Comparison of ENCODE assay signal across 1 cellular context in the genomic region with DNA sequence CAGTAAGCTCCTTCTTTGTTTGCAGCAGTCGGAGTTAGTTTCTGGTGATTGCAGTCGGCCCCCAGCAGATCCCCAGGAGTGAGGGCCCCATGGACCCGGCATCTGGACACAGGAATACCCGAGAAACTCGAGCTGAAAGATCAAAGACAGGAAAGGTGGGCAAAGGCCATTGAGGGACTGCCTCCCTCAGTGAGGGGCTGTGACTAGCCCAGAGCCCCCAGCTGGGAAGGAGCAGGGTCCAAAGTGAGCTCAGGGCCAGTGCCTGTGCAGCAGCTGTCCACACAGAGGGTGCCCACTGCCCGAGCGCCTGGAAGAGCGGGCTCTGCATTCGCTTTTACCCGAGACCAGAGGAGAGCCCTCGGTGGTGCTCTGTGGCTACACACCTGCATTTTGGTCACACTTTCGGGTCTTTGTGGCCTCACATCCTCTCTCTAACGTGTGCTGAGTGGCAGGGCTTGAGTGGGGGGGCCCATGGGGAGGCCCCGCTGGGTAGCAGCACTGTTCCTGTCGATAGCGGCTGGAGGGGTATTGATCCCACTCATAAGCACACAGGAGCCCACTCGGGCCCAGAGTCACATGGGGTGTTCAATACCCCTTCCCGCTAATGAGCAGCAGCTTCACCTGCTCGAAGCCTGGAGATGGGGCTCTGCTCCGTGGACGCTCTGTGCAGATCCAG.
TF ChIP-seq lines count a peak whose summit lies in the region.

No MANE protein-coding gene starts in this region.

TF ChIP-seq in SK-N-SH, 30 proteins besides CTCF, POLR2A, EP300 and RAD21 (continued from another document):
- TF ChIP-seq, protein P1, sequence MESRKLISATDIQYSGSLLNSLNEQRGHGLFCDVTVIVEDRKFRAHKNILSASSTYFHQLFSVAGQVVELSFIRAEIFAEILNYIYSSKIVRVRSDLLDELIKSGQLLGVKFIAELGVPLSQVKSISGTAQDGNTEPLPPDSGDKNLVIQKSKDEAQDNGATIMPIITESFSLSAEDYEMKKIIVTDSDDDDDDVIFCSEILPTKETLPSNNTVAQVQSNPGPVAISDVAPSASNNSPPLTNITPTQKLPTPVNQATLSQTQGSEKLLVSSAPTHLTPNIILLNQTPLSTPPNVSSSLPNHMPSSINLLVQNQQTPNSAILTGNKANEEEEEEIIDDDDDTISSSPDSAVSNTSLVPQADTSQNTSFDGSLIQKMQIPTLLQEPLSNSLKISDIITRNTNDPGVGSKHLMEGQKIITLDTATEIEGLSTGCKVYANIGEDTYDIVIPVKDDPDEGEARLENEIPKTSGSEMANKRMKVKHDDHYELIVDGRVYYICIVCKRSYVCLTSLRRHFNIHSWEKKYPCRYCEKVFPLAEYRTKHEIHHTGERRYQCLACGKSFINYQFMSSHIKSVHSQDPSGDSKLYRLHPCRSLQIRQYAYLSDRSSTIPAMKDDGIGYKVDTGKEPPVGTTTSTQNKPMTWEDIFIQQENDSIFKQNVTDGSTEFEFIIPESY (IDR thresholded peaks at IDR 0.05; ENCODE audit: borderline replicate concordance, low read depth): no peak
- TF ChIP-seq, protein P2, sequence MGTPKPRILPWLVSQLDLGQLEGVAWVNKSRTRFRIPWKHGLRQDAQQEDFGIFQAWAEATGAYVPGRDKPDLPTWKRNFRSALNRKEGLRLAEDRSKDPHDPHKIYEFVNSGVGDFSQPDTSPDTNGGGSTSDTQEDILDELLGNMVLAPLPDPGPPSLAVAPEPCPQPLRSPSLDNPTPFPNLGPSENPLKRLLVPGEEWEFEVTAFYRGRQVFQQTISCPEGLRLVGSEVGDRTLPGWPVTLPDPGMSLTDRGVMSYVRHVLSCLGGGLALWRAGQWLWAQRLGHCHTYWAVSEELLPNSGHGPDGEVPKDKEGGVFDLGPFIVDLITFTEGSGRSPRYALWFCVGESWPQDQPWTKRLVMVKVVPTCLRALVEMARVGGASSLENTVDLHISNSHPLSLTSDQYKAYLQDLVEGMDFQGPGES (IDR thresholded peaks at IDR 0.05; ENCODE audit: low read depth, low read length): no peak
- TF ChIP-seq, protein P3, sequence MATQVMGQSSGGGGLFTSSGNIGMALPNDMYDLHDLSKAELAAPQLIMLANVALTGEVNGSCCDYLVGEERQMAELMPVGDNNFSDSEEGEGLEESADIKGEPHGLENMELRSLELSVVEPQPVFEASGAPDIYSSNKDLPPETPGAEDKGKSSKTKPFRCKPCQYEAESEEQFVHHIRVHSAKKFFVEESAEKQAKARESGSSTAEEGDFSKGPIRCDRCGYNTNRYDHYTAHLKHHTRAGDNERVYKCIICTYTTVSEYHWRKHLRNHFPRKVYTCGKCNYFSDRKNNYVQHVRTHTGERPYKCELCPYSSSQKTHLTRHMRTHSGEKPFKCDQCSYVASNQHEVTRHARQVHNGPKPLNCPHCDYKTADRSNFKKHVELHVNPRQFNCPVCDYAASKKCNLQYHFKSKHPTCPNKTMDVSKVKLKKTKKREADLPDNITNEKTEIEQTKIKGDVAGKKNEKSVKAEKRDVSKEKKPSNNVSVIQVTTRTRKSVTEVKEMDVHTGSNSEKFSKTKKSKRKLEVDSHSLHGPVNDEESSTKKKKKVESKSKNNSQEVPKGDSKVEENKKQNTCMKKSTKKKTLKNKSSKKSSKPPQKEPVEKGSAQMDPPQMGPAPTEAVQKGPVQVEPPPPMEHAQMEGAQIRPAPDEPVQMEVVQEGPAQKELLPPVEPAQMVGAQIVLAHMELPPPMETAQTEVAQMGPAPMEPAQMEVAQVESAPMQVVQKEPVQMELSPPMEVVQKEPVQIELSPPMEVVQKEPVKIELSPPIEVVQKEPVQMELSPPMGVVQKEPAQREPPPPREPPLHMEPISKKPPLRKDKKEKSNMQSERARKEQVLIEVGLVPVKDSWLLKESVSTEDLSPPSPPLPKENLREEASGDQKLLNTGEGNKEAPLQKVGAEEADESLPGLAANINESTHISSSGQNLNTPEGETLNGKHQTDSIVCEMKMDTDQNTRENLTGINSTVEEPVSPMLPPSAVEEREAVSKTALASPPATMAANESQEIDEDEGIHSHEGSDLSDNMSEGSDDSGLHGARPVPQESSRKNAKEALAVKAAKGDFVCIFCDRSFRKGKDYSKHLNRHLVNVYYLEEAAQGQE (IDR thresholded peaks at IDR 0.05; ENCODE audit: low read depth, low read length): no peak
- TF ChIP-seq JUND (IDR thresholded peaks at IDR 0.05) (no peak), ELF1 (IDR thresholded peaks at IDR 0.05) (no peak)
